Comparison of ENCODE assay signal across 8 cellular contexts in the genomic region with DNA sequence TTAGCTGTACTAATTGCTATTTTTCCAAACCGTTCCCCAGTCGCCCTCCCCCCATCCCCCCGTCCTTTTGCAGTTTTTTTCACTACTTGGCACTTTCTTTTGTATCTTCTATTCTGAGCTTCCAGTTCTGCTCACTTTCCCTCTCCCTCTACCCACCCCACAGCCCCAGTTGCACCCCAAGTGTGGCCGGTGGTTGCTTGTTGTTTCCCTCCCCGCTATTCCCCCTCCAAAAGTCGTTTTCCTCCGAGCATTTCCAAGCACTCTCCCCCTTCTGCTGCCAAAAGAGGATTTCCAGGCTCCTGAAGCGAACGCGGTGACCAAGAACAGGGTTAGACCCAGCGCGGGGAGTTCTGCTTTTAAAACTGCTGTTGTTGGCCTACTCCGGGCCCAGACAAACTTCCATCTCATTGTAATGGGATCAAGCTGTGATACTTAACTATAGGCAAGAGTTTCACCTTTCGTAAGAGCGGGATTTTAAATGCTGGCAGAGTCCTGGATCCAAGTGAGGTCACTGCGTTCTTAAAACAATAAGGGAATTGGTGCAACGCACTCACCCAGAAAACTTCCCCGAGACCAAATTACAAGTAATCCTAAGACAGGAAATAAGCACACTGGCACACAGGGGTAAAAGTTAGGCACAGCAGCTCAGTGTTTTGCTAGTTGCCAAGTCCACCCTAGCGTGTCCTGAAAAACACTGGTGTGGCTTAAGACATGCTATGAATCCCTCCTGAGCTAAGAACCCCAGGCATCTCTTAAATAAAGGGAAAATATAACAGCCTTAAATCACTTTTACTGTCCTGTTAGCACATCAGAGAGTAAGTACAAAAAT. TPM values are rescaled to one million over a fixed set of nuclear protein-coding genes. Genes with fewer than 3 reads are reported as not detected.
A peak's percentile ranks its signal among the peaks of the same experiment; 100 is the strongest.
DNase-seq lines count a peak whose midpoint lies in the region; ATAC-seq, FAIRE-seq and TF ChIP-seq lines count a peak whose summit lies in the region.

No MANE protein-coding gene starts in this region.

- peaks cover 31% of the 10 kb centered on the region for H3K79me2 ChIP-seq in mammary epithelial cell (ENCODE audit: insufficient read depth, low read length)

- H3K36me3 ChIP-seq in HUES64 (ENCODE audit: insufficient read depth, low read length) (no peaks in the 10 kb centered on the region), mammary epithelial cell (ENCODE audit: insufficient read depth, low read length) (no peaks in the 10 kb centered on the region)

- no peak for FAIRE-seq in frontal cortex (lab: Jason Lieb, UNC)

- TF ChIP-seq CTCF in mammary epithelial cell (conservative IDR thresholded peaks at IDR 0.05 in 1 of 2, IDR thresholded peaks at IDR 0.05 in 1 of 2; ENCODE audit: extremely low read depth in 1 of 2, insufficient read depth in 1 of 2, low read depth in 1 of 2, low read length in 2 of 2): no peak
- no peak for TF ChIP-seq CTCF in mesothelial cell of epicardium (IDR thresholded peaks at IDR 0.05; ENCODE audit: unreplicated experiment)

- H3K27ac ChIP-seq in HUES64 (ENCODE audit: low read depth, low read length) (no peak overlapping the region), mammary epithelial cell (ENCODE audit: insufficient read depth, low read depth, low read length) (no peak overlapping the region)

- H3K4me1 ChIP-seq in HUES64 (ENCODE audit: insufficient read depth, low read length): no peaks in the 10 kb centered on the region
- H3K4me1 ChIP-seq in mammary epithelial cell (ENCODE audit: insufficient read depth, low read length): peaks cover 33% of the 10 kb centered on the region

- H3K36me3 Mint-ChIP-seq in mesothelial cell of epicardium: no peaks in the 10 kb centered on the region

- H3K4me2 ChIP-seq in mammary epithelial cell (ENCODE audit: insufficient read depth, low read depth, low read length): peak overlapping the region; percentile 99

- dilution Hi-C loops in mammary epithelial cell (cut with HindIII; ENCODE audit: low sequenced_read_pairs): no loop called here

- H3K27me3 ChIP-seq in HUES64 (ENCODE audit: insufficient read depth, low read length): peaks cover 51% of the 10 kb centered on the region
- peaks cover 2% of the 10 kb centered on the region for H3K27me3 ChIP-seq in mammary epithelial cell (ENCODE audit: insufficient read depth, low read length)

- H3K9ac ChIP-seq in HUES64 (ENCODE audit: low read depth, low read length) (peak overlapping the region; percentile 7; the same call in 1 of the 2 replicates), mammary epithelial cell (ENCODE audit: insufficient read depth, low read length) (no peak overlapping the region)

- H3K4me3 Mint-ChIP-seq in mesothelial cell of epicardium: peak overlapping the region; percentile 81

- peak overlapping the region; percentile 50 for H3K27ac Mint-ChIP-seq in mesothelial cell of epicardium

- intact Hi-C loops in mammary epithelial cell (cut with micrococcal nuclease): loop anchor here (2.0 kb wide), 1 partner anchor 53 kb away; a partner anchor contains a TSS

- H4K20me1 ChIP-seq in mammary epithelial cell (ENCODE audit: insufficient read depth, low read length): no peaks in the 10 kb centered on the region

- H3K4me3 ChIP-seq in HUES64 (ENCODE audit: low read length) (peak overlapping the region; percentile 62), mammary epithelial cell (replicated peaks in 1 of 3; ENCODE audit: insufficient read depth in 1 of 3, low read depth in 2 of 3, low read length in 3 of 3) (no peak overlapping the region)

- 9% methylated on average over 19 of the region's 19 CpGs for WGBS in HUES64
- 90% methylated on average over 17 of the region's 19 CpGs for WGBS in mammary epithelial cell (ENCODE audit: low coverage, missing lambda C conversion rate)

- H3K4me1 Mint-ChIP-seq in mesothelial cell of epicardium: peaks cover 29% of the 10 kb centered on the region

- no peak overlapping the region for H2AFZ ChIP-seq in mammary epithelial cell (ENCODE audit: low read depth, low read length)

- peaks cover 4% of the 10 kb centered on the region for H3K9me3 Mint-ChIP-seq in mesothelial cell of epicardium

- DNase-seq in AG20443 (ENCODE audit: low spot score): peak; percentile 36
- DNase-seq in mammary epithelial cell: no peak
- DNase-seq in mesothelial cell of epicardium (ENCODE audit: low spot score in 2 of 2, unreplicated experiment in 2 of 2): no peak
- no peak for DNase-seq in frontal cortex (ENCODE audit: low spot score in 2 of 2)
- DNase-seq in NCI-H146 treated with DMSO at 0.1 percent for 48 hours (lab: John Stamatoyannopoulos, UW; ENCODE audit: unreplicated experiment): no peak
- DNase-seq in DMS79 (lab: John Stamatoyannopoulos, UW): no peak

- no peak for ATAC-seq in GM18498 (IDR thresholded peaks at IDR 0.05; ENCODE audit: unreplicated experiment)

- no TSS peak for BruUV-seq in mammary epithelial cell (replicated peaks; lab: Mats Ljungman, UMichigan)

- in situ Hi-C loops in mammary epithelial cell (cut with MboI; ENCODE audit: low sequenced_read_pairs in 2 of 2): no loop called here

- H3K9me3 ChIP-seq in HUES64 (ENCODE audit: insufficient read depth, low read depth, low read length) (no peaks in the 10 kb centered on the region), mammary epithelial cell (replicated peaks; ENCODE audit: insufficient read depth, low read length) (no peaks in the 10 kb centered on the region)

- H3K27me3 Mint-ChIP-seq in mesothelial cell of epicardium (ENCODE audit: low read depth): peaks cover 46% of the 10 kb centered on the region

- CTCF ChIA-PET in mammary epithelial cell (lab: Charles Lee; ENCODE audit: low non-redundant PET): no interaction called here

RNA-seq across cellular contexts. Expression of a gene that starts 1.5 kb away (rescaled TPM):
- polyA plus RNA-seq in HUES64 (2013, experiment 1 of 2): 7.8 TPM
- 12.0 TPM for polyA plus RNA-seq in HUES64 (2013, experiment 2 of 2)
- 10 to 100 TPM; 16.8 to 33.5 TPM for total RNA-seq in mammary epithelial cell
- polyA plus RNA-seq in mammary epithelial cell: 27.3 TPM
- polyA minus RNA-seq in mammary epithelial cell: 31.1 TPM
- total RNA-seq in mesothelial cell of epicardium: 15.4 to 17.4 TPM (median 16.7 TPM) in 3 replicates
- 8.2 TPM for total RNA-seq in frontal cortex

RNA-seq across cellular contexts. Expression of a gene that starts 52.7 kb away (rescaled TPM):
- polyA plus RNA-seq in HUES64 (2013, experiment 1 of 2): 91.2 TPM
- 88.9 TPM for polyA plus RNA-seq in HUES64 (2013, experiment 2 of 2)
- total RNA-seq in mammary epithelial cell: 100 to 1,000 TPM in 1 of 2 donors, 10 to 100 TPM in 1; 47.8 to 141 TPM
- 66.3 TPM for polyA plus RNA-seq in mammary epithelial cell
- 25.1 TPM for polyA minus RNA-seq in mammary epithelial cell
- total RNA-seq in mesothelial cell of epicardium: 191 to 204 TPM (median 192 TPM) in 3 replicates
- total RNA-seq in frontal cortex: 51.4 TPM
